18 cellular contexts compared by ENCODE assay signal in the genomic region with DNA sequence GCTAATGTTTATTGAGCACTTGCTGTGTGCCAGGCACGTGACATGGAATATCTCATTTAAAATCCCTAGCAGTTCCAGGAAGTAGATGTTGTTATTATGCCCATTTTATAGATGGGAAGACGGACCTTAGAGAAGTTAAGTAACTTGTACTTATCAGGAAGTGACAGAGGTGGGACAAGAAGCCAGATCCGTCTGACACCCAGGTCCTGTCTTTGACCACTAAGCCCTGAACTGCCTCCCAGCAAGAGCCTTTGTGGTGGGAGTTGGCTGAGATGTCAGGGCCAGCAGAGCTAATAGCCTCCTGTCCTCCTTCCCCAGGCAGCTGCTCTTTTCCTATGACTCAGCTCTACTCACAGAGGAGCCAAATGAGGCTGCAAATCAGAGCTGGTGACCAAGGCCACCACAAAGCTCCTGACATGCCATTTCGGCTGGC.
DNase-seq lines count a peak whose midpoint lies in the region; ATAC-seq and TF ChIP-seq lines count a peak whose summit lies in the region.
"Had no signal": no experiment of that assay in that cellular context is flagged by ENCODE, and none has a peak within 500 bp of the region (broad histone marks: within the 10 kb centered on the region; RNA-seq: fewer than 3 reads in every experiment).

No MANE protein-coding gene starts in this region.

- no peak overlapping the region for H3K4me3 ChIP-seq in fibroblast of pulmonary artery (replicated peaks; ENCODE audit: low read depth, low read length)
- no peak overlapping the region for H3K4me3 ChIP-seq in heart left ventricle

- no peak for TF ChIP-seq POLR2A in heart left ventricle (IDR thresholded peaks at IDR 0.05)

- H3K36me3 ChIP-seq in heart left ventricle, result no peaks in the 10 kb centered on the region
- H3K36me3 ChIP-seq: WERI-Rb-1 had no signal

- 79 to 85% (median 81%) methylated on average over 4 of the region's 4 CpGs for WGBS in heart left ventricle, 4 donors

- H3K9me3 ChIP-seq in heart left ventricle, result peaks cover 0 to 23% (median 8%) of the 10 kb centered on the region in 12 donors

- intact Hi-C loops in heart left ventricle (cut with DNase I), result no loop called here

- no peak for TF ChIP-seq CTCF in fibroblast of pulmonary artery (IDR thresholded peaks at IDR 0.05; ENCODE audit: low read length, missing control alignments)
- no peak for TF ChIP-seq CTCF in heart left ventricle (IDR thresholded peaks at IDR 0.05)

- H3K27me3 ChIP-seq in heart left ventricle, result no peaks in the 10 kb centered on the region

- no peaks in the 10 kb centered on the region for H3K4me1 ChIP-seq in heart left ventricle

- ATAC-seq in GM18861 (IDR thresholded peaks at IDR 0.05; ENCODE audit: unreplicated experiment), result no peak
- ATAC-seq in heart left ventricle, result no peak
- ATAC-seq: left ventricle myocardium superior, sciatic nerve had no signal

- DNase-seq in AG08395 (ENCODE audit: low spot score) (peak; percentile 79), GM03348 (ENCODE audit: low spot score) (peak; percentile 33), RPMI8226 (peak; percentile 78), fibroblast of pulmonary artery (ENCODE audit: low read depth) (peak; percentile 4), 8988T (no peak), NCI-H748 (lab: John Stamatoyannopoulos, UW; ENCODE audit: unreplicated experiment) (no peak), heart left ventricle (no peak)
- DNase-seq: activated CD4-positive, alpha-beta memory T cell treated with anti-CD3 and anti-CD28 coated beads for 36 hours; activated naive CD4-positive, alpha-beta T cell treated with anti-CD3 and anti-CD28 coated beads, Interleukin-2, amount 10 ng/mL, durations not matched to agents 7 days and 5 days; GDM1; left ventricle myocardium superior; NCI-H146; NCI-H226; trophoblast cell; WERI-Rb-1 had no signal

- H3K27ac ChIP-seq in heart left ventricle, result no peak overlapping the region
- H3K27ac ChIP-seq: epithelial cell of prostate, WERI-Rb-1 had no signal

Comparison
In these comparisons a context has a peak if more than half of its experiments do, and no peak if none do; other contexts are left out.
1. DNase-seq: peak in AG08395 (single experiment), GM03348 (single experiment), RPMI8226 (single experiment) and fibroblast of pulmonary artery (single experiment); none in 8988T (single experiment), NCI-H748 (single experiment) and heart left ventricle (0 of 5).